21 cellular contexts compared by ENCODE assay signal in the genomic region with DNA sequence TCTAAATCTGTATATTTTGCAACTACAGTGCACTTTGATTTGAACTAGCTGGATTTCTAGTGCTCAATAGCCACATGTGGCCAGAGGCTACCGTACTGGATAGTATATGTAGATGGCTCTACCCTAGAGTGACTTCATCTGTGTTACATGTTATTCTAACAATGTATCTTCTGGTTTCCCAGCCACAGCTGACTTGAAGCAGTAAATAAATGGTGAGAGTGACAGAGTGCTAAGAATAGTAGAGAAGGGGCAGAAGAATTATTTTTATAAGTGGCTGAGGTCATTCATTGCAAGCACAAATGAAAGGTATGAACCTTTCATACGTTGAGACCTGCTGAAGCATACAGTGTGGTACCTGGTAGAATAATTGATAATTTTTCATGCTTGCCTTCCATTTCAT. TPM values are rescaled to one million over a fixed set of nuclear protein-coding genes. Genes with fewer than 3 reads are reported as not detected.
"Had no signal": no experiment of that assay in that cellular context is flagged by ENCODE, and none has a peak within 500 bp of the region (broad histone marks: within the 10 kb centered on the region; RNA-seq: fewer than 3 reads in every experiment).

No MANE protein-coding gene starts in this region.

- H3K36me3 Mint-ChIP-seq: mesothelial cell of epicardium had no signal

- DNase-seq: activated CD4-positive, alpha-beta T cell treated with anti-CD3 and anti-CD28 coated beads, Interleukin-2, amount 50 U/mL, for 4 hours; activated CD4-positive, CD25-positive, alpha-beta regulatory T cell treated with anti-CD3 and anti-CD28 coated beads, Interleukin-2, amount 50 U/mL, for 72 hours; activated naive CD4-positive, alpha-beta T cell treated with anti-CD3 and anti-CD28 coated beads, Interleukin-2, amount 10 ng/mL, durations not matched to agents 7 days and 5 days; activated T-cell treated with anti-CD3 and anti-CD28 coated beads for 4 hours; effector CD8-positive, alpha-beta T cell; esophagus squamous epithelium; retina; SK-N-SH; T-helper 1 cell; tibial artery; uterus had no signal

- H3K27ac ChIP-seq: cardiac muscle cell, esophagus squamous epithelium, neutrophil, parathyroid adenoma, tibial artery, uterus had no signal

- H3K9me3 Mint-ChIP-seq: activated naive CD4-positive, alpha-beta T cell treated with anti-CD3 and anti-CD28 coated beads, Interleukin-2, amount 10 ng/mL, durations not matched to agents 7 days and 5 days; mesothelial cell of epicardium had no signal

- H3K4me3 ChIP-seq: cardiac muscle cell, coronary artery, esophagus squamous epithelium, lung, smooth muscle cell, tibial artery, uterus had no signal

- H3K27ac Mint-ChIP-seq: mesothelial cell of epicardium had no signal

- H3K4me3 Mint-ChIP-seq: activated naive CD4-positive, alpha-beta T cell treated with anti-CD3 and anti-CD28 coated beads, Interleukin-2, amount 10 ng/mL, durations not matched to agents 7 days and 5 days; mesothelial cell of epicardium had no signal

- H3K27me3 Mint-ChIP-seq: activated naive CD4-positive, alpha-beta T cell treated with anti-CD3 and anti-CD28 coated beads, Interleukin-2, amount 10 ng/mL, durations not matched to agents 7 days and 5 days had no signal

- H3K27me3 ChIP-seq: cardiac muscle cell, esophagus squamous epithelium, neutrophil, tibial artery, uterus had no signal

RNA-seq across cellular contexts. Expression of gene PP2D1, which starts 59.1 kb away (rescaled TPM):
- total RNA-seq: cardiac muscle cell, endothelial cell of umbilical vein, esophagus squamous epithelium, fibroblast of villous mesenchyme, lung, mesothelial cell of epicardium, smooth muscle cell, uterus had no signal
- polyA plus RNA-seq: adipose tissue, endothelial cell of umbilical vein, lung, SK-N-SH had no signal
